In the genomic region with DNA sequence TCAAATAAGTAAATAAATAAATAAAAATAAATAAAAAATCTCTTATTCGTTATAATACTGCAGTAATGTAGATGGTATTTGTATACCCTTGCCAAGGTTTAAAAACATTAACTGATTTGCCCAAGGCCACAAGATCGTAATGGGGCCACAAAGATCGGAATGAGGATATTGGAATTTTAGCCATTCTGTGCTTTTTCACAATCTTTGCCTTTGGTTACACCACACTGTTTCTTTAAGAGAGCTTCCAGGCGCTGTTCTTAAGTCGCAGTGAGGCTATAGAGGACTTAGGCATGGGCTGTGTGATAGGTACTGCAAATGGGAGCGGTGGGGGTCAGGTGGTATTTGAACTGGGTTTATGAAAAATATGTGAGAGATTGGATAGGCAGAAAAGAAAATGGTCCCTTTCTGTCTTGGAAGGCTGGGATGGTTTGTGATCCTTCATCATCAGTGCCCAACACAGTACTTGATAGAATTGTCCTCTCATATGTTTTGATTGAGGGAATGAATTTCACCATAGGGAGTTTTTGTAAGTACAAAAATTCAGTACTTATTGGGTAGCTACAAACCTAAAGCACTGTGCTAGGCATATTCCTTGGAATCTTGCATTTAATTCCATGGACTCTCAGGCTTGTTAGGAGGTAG, we compare ENCODE assay signal across 1 cellular context.
TF ChIP-seq lines count a peak whose summit lies in the region.

No MANE protein-coding gene starts in this region.

TF ChIP-seq in SK-N-SH treated with all-trans-retinoic acid at 6 μM for 48 hours, 23 proteins besides CTCF, POLR2A, EP300 and RAD21 (continued from another document):
- TF ChIP-seq POU6F1 (CRISPR knock-in tag; IDR thresholded peaks at IDR 0.05; ENCODE audit: borderline replicate concordance, low read depth) (no peak), PATZ1 (CRISPR knock-in tag; IDR thresholded peaks at IDR 0.05; ENCODE audit: borderline replicate concordance) (no peak), ZC3H10 (CRISPR knock-in tag; IDR thresholded peaks at IDR 0.05) (no peak), BACH2 (CRISPR knock-in tag; IDR thresholded peaks at IDR 0.05; ENCODE audit: borderline replicate concordance) (no peak), TOX (CRISPR knock-in tag; IDR thresholded peaks at IDR 0.05; ENCODE audit: borderline replicate concordance) (no peak), ZFP3 (CRISPR knock-in tag; IDR thresholded peaks at IDR 0.05) (no peak), ESRRG (CRISPR knock-in tag; IDR thresholded peaks at IDR 0.05) (no peak), RARB (CRISPR knock-in tag; IDR thresholded peaks at IDR 0.05) (no peak), ZNF565 (CRISPR knock-in tag; conservative IDR thresholded peaks at IDR 0.05; ENCODE audit: low read depth) (no peak), TCF4 (CRISPR knock-in tag; IDR thresholded peaks at IDR 0.05; ENCODE audit: borderline replicate concordance) (no peak), OSR1 (CRISPR knock-in tag; IDR thresholded peaks at IDR 0.05) (no peak), SNAI2 (CRISPR knock-in tag; IDR thresholded peaks at IDR 0.05) (no peak), ARNTL (CRISPR knock-in tag; IDR thresholded peaks at IDR 0.05; ENCODE audit: borderline replicate concordance, low read depth) (no peak), PPARA (CRISPR knock-in tag; IDR thresholded peaks at IDR 0.05; ENCODE audit: borderline replicate concordance) (no peak)
- TF ChIP-seq, protein P1, sequence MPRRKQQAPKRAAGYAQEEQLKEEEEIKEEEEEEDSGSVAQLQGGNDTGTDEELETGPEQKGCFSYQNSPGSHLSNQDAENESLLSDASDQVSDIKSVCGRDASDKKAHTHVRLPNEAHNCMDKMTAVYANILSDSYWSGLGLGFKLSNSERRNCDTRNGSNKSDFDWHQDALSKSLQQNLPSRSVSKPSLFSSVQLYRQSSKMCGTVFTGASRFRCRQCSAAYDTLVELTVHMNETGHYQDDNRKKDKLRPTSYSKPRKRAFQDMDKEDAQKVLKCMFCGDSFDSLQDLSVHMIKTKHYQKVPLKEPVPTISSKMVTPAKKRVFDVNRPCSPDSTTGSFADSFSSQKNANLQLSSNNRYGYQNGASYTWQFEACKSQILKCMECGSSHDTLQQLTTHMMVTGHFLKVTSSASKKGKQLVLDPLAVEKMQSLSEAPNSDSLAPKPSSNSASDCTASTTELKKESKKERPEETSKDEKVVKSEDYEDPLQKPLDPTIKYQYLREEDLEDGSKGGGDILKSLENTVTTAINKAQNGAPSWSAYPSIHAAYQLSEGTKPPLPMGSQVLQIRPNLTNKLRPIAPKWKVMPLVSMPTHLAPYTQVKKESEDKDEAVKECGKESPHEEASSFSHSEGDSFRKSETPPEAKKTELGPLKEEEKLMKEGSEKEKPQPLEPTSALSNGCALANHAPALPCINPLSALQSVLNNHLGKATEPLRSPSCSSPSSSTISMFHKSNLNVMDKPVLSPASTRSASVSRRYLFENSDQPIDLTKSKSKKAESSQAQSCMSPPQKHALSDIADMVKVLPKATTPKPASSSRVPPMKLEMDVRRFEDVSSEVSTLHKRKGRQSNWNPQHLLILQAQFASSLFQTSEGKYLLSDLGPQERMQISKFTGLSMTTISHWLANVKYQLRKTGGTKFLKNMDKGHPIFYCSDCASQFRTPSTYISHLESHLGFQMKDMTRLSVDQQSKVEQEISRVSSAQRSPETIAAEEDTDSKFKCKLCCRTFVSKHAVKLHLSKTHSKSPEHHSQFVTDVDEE (CRISPR knock-in tag; IDR thresholded peaks at IDR 0.05): no peak
- TF ChIP-seq, protein P2, sequence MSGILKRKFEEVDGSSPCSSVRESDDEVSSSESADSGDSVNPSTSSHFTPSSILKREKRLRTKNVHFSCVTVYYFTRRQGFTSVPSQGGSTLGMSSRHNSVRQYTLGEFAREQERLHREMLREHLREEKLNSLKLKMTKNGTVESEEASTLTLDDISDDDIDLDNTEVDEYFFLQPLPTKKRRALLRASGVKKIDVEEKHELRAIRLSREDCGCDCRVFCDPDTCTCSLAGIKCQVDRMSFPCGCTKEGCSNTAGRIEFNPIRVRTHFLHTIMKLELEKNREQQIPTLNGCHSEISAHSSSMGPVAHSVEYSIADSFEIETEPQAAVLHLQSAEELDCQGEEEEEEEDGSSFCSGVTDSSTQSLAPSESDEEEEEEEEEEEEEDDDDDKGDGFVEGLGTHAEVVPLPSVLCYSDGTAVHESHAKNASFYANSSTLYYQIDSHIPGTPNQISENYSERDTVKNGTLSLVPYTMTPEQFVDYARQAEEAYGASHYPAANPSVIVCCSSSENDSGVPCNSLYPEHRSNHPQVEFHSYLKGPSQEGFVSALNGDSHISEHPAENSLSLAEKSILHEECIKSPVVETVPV (CRISPR knock-in tag; IDR thresholded peaks at IDR 0.05): no peak
